8 cellular contexts compared by ENCODE assay signal in the genomic region with DNA sequence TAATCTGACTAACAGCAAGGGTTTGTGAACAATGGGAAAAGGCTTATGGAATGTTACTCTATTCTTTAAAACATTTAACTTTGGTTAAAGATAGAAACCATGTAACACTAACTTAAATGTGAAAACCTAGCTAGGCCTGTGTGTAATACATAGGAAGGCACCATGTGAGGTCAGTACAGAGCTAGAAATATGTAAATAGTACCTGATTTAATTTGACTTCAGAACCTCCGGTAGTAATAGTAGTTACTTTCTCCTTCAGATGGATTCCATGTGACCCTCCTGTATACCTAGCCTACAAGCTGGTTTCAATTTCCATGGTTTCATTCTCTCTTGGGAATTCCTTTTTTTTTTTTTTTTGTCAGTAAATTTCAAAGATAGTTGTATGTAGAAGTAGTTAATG. TPM values are rescaled to one million over a fixed set of nuclear protein-coding genes. Genes with fewer than 3 reads are reported as not detected.
DNase-seq lines count a peak whose midpoint lies in the region; ATAC-seq and TF ChIP-seq lines count a peak whose summit lies in the region.

No MANE protein-coding gene starts in this region.

- TF ChIP-seq CTCF in choroid plexus epithelial cell (conservative IDR thresholded peaks at IDR 0.05; ENCODE audit: low read depth, low read length): peak; percentile 60
- TF ChIP-seq CTCF in lower lobe of right lung (IDR thresholded peaks at IDR 0.05): peak; percentile 42
- TF ChIP-seq CTCF in tibial nerve (IDR thresholded peaks at IDR 0.05): peak in 4 of 5 experiments; percentile 19 to 39 (median 28)

- no peak for TF ChIP-seq EP300 in tibial nerve (IDR thresholded peaks at IDR 0.05)

- intact Hi-C loops in lower lobe of right lung (cut with DNase I): no loop called here

- H3K27me3 ChIP-seq in HUES64 (ENCODE audit: insufficient read depth, low read length): no peaks in the 10 kb centered on the region
- H3K27me3 ChIP-seq in lower lobe of right lung (ENCODE audit: low read depth): no peaks in the 10 kb centered on the region
- no peaks in the 10 kb centered on the region for H3K27me3 ChIP-seq in tibial nerve

- WGBS in HUES64: 0% methylated on average over 1 of the region's 1 CpG
- 0% methylated on average over 1 of the region's 1 CpG for WGBS in tibial nerve, 2 donors

- no peak for DNase-seq in activated CD4-positive, CD25-positive, alpha-beta regulatory T cell (lab: John Stamatoyannopoulos, UW)
- DNase-seq in OCI-M1 (lab: John Stamatoyannopoulos, UW) (peak; percentile 87), choroid plexus epithelial cell (ENCODE audit: low read depth) (peak; percentile 92), lower lobe of right lung (no peak), tibial nerve (ENCODE audit: low spot score in 2 of 2) (no peak)

- ATAC-seq in activated CD4-positive, CD25-positive, alpha-beta regulatory T cell treated with anti-CD3 and anti-CD28 coated beads, Interleukin-2, amount 50 U/mL, for 24 hours: peak; percentile 54 to 66
- ATAC-seq in GM21619 (IDR thresholded peaks at IDR 0.05; ENCODE audit: unreplicated experiment) (peak; percentile 70), lower lobe of right lung (peak; percentile 65)

- H3K9me3 ChIP-seq in HUES64 (ENCODE audit: insufficient read depth, low read depth, low read length): peaks cover 14% of the 10 kb centered on the region
- no peaks in the 10 kb centered on the region for H3K9me3 ChIP-seq in lower lobe of right lung
- H3K9me3 ChIP-seq in tibial nerve: peaks cover 0 to 4% (median 0%) of the 10 kb centered on the region in 4 donors

- H3K27ac ChIP-seq in HUES64 (ENCODE audit: low read depth, low read length): peak overlapping the region; percentile 94; the same call in 1 of the 2 replicates
- H3K27ac ChIP-seq in lower lobe of right lung: peak overlapping the region; percentile 87
- peak overlapping the region in 3 of 4 donors; percentile 89 to 90 (median 90) for H3K27ac ChIP-seq in tibial nerve

- H3K4me1 ChIP-seq in HUES64 (ENCODE audit: insufficient read depth, low read length): peaks cover 18% of the 10 kb centered on the region
- peaks cover 34% of the 10 kb centered on the region for H3K4me1 ChIP-seq in lower lobe of right lung
- peaks cover 0 to 38% (median 15%) of the 10 kb centered on the region in 4 donors for H3K4me1 ChIP-seq in tibial nerve

- no peak for TF ChIP-seq POLR2A in tibial nerve (IDR thresholded peaks at IDR 0.05)

- H3K36me3 ChIP-seq in HUES64 (ENCODE audit: insufficient read depth, low read length) (peaks cover 42% of the 10 kb centered on the region), lower lobe of right lung (peaks cover 5% of the 10 kb centered on the region), tibial nerve (peaks cover 0 to 21% (median 0%) of the 10 kb centered on the region in 3 donors)

- H3K4me3 ChIP-seq in HUES64 (ENCODE audit: low read length) (peak overlapping the region; percentile 86), choroid plexus epithelial cell (ENCODE audit: low read depth, low read length) (peak overlapping the region; percentile 90), lower lobe of right lung (peak overlapping the region; percentile 82), tibial nerve (peak overlapping the region; percentile 68 to 88 (median 80))

- peak overlapping the region; percentile 98 for H3K9ac ChIP-seq in HUES64 (ENCODE audit: low read depth, low read length)

RNA-seq across cellular contexts. Expression of a gene that starts 1.3 kb away (rescaled TPM):
- 55.2 TPM for polyA plus RNA-seq in HUES64 (2013, experiment 1 of 2)
- 68.5 TPM for polyA plus RNA-seq in HUES64 (2013, experiment 2 of 2)
- total RNA-seq in lower lobe of right lung: 20.2 TPM
- 10 to 100 TPM; 13.3 to 21.4 (median 17.8) TPM for total RNA-seq in tibial nerve

Comparison
In these comparisons a context has a peak if more than half of its experiments do, and no peak if none do; other contexts are left out.
1. DNase-seq: peak in OCI-M1 (single experiment) and choroid plexus epithelial cell (single experiment); none in activated CD4-positive, CD25-positive, alpha-beta regulatory T cell (0 of 4), lower lobe of right lung (single experiment) and tibial nerve (0 of 2).
2. Peak in every context shown above with its lines, with median percentiles within 50 percentile points of each other: ATAC-seq, H3K27ac ChIP-seq, H3K4me3 ChIP-seq and CTCF ChIP-seq.